Comparison of ENCODE assay signal across 23 cellular contexts in genomic region chrX:131826572-131826971, GRCh38.
DNase-seq lines count a peak whose midpoint lies in the region; ATAC-seq and TF ChIP-seq lines count a peak whose summit lies in the region.
"Had no signal": no experiment of that assay in that cellular context is flagged by ENCODE, and none has a peak within 500 bp of the region (broad histone marks: within the 10 kb centered on the region; RNA-seq: fewer than 3 reads in every experiment).

No MANE protein-coding gene starts in this region.

- H2BK20ac ChIP-seq in H9 (ENCODE audit: low read depth, low read length, poor library complexity, severe bottlenecking), result no peak overlapping the region

- no peak overlapping the region for H3K23ac ChIP-seq in H9 (ENCODE audit: insufficient read length, low read depth, low read length)

- H3K4me1 ChIP-seq in BLaER1 treated with 17β-estradiol and CSF1 and Interleukin-3, amounts not matched to agents 10 nM and 100 nM, result peaks cover 23 to 37% (median 30%) of the 10 kb centered on the region in 10 experiments
- H3K4me1 ChIP-seq in H9 (ENCODE audit: insufficient read depth, low read length), result peaks cover 9% of the 10 kb centered on the region; the same call in 1 of the 2 replicates
- H3K4me1 ChIP-seq in endodermal cell (ENCODE audit: control insufficient read depth, insufficient read depth, low read length), result peaks cover 2% of the 10 kb centered on the region

- no peak overlapping the region for H3K4ac ChIP-seq in H9 (ENCODE audit: low read depth, low read length)

- H3K36me3 Mint-ChIP-seq in H9 (ENCODE audit: insufficient read depth in 1 of 3, low read depth in 3 of 3), result peaks cover 62 to 70% (median 65%) of the 10 kb centered on the region in 3 experiments
- H3K36me3 Mint-ChIP-seq in endodermal cell (ENCODE audit: low read depth), result peaks cover 52% of the 10 kb centered on the region
- H3K36me3 Mint-ChIP-seq: CD8-positive, alpha-beta memory T cell; T-cell had no signal

- no peak overlapping the region for H4K8ac ChIP-seq in H9 (replicated peaks; ENCODE audit: insufficient read length, low read depth, low read length)

- H2AFZ ChIP-seq in H9 (ENCODE audit: low read length), result no peak overlapping the region
- H2AFZ ChIP-seq: PC-9 had no signal

- peak overlapping the region in 2 of 10 experiments; percentile 60 to 66; a peak in 2 of 20 replicates for H3K4me3 ChIP-seq in BLaER1 treated with 17β-estradiol and CSF1 and Interleukin-3, amounts not matched to agents 10 nM and 100 nM
- H3K4me3 ChIP-seq in NB4 (ENCODE audit: low read depth, low read length) (peak overlapping the region; percentile 97), endodermal cell (ENCODE audit: low read length) (peak overlapping the region; percentile 98), coronary artery (no peak overlapping the region)
- H3K4me3 ChIP-seq: PC-9 had no signal

- H3K9ac ChIP-seq in BLaER1 treated with 17β-estradiol and CSF1 and Interleukin-3, amounts not matched to agents 10 nM and 100 nM, result peak overlapping the region in 3 of 11 experiments; percentile 81 to 85 (median 85); a peak in 3 of 22 replicates
- H3K9ac ChIP-seq in H9 (ENCODE audit: extremely low read depth, insufficient read length, low read length) (peak overlapping the region; percentile 6), endodermal cell (ENCODE audit: extremely low read depth, low read length, poor library complexity, severe bottlenecking) (no peak overlapping the region)

- H2BK12ac ChIP-seq in H9 (ENCODE audit: insufficient read length, low read depth, low read length), result no peak overlapping the region

- ATAC-seq in GM18520 (IDR thresholded peaks at IDR 0.05; ENCODE audit: unreplicated experiment), result no peak
- ATAC-seq in HG02623 (IDR thresholded peaks at IDR 0.05; ENCODE audit: unreplicated experiment), result no peak
- ATAC-seq: HCT116, SK-N-SH treated with all-trans-retinoic acid at 6 μM for 48 hours, T-cell had no signal

- H3K4me3 Mint-ChIP-seq in H9 (peak overlapping the region; percentile 97 to 98; a peak in 4 of 5 replicates), endodermal cell (peak overlapping the region; percentile 92)
- H3K4me3 Mint-ChIP-seq: CD8-positive, alpha-beta memory T cell; T-cell had no signal

- H2AK5ac ChIP-seq in H9 (ENCODE audit: insufficient read length, low read length), result no peak overlapping the region

- no peak overlapping the region for H2BK120ac ChIP-seq in H9 (ENCODE audit: low read depth, low read length, poor library complexity, severe bottlenecking)

- H3K18ac ChIP-seq in H9 (ENCODE audit: insufficient read length, low read depth, low read length), result no peak overlapping the region

- DNase-seq in H9 (no peak), NB4 (ENCODE audit: low read depth) (no peak), endodermal cell (no peak), coronary artery (ENCODE audit: low spot score) (no peak), NK-92 (lab: John Stamatoyannopoulos, UW; ENCODE audit: unreplicated experiment) (no peak)
- DNase-seq: C1 segment of cervical spinal cord; CD8-positive, alpha-beta memory T cell; DND-41; KG1; NCI-H1048; NCI-H1436 treated with DMSO at 0.1 percent for 48 hours; NCI-H2029 treated with DMSO at 0.1 percent for 48 hours; NCI-H2171; NCI-H446 treated with DMSO at 0.1 percent for 48 hours; PC-9; SIG-M5; T-cell had no signal

- H3K36me3 ChIP-seq in BLaER1 treated with 17β-estradiol and CSF1 and Interleukin-3, amounts not matched to agents 10 nM and 100 nM, result peaks cover 0 to 52% (median 30%) of the 10 kb centered on the region in 11 experiments; a peak in 18 of 22 replicates
- H3K36me3 ChIP-seq in endodermal cell (ENCODE audit: control insufficient read depth, insufficient read depth, low read length), result peaks cover 49% of the 10 kb centered on the region

- H3K79me2 ChIP-seq in H9 (ENCODE audit: insufficient read depth, low read length), result peaks cover 55% of the 10 kb centered on the region

- H3K23me2 ChIP-seq in H9 (ENCODE audit: insufficient read length, low read depth, low read length, poor library complexity, severe bottlenecking), result peaks cover 13% of the 10 kb centered on the region

- H3K79me1 ChIP-seq in H9 (ENCODE audit: insufficient read depth, low read depth, low read length, poor library complexity, severe bottlenecking), result no peaks in the 10 kb centered on the region

- H3K4me2 ChIP-seq in BLaER1 treated with 17β-estradiol and CSF1 and Interleukin-3, amounts not matched to agents 10 nM and 100 nM, result peak overlapping the region in 9 of 11 experiments; percentile 72 to 96 (median 80); a peak in 17 of 22 replicates
- H3K4me2 ChIP-seq in H9 (ENCODE audit: insufficient read depth, insufficient read length, low read length), result peak overlapping the region; percentile 83
- H3K4me2 ChIP-seq: PC-9 had no signal

- peaks cover 34 to 36% of the 10 kb centered on the region in 2 experiments for H3K4me1 Mint-ChIP-seq in H9
- peaks cover 28% of the 10 kb centered on the region for H3K4me1 Mint-ChIP-seq in endodermal cell

- H3K27me3 Mint-ChIP-seq in H9 (ENCODE audit: low read depth) (no peaks in the 10 kb centered on the region), endodermal cell (ENCODE audit: insufficient read depth) (no peaks in the 10 kb centered on the region)
- H3K27me3 Mint-ChIP-seq: T-cell had no signal

- TF ChIP-seq CTCF in H9 (conservative IDR thresholded peaks at IDR 0.05), result no peak
- no peak for TF ChIP-seq CTCF in NB4 (IDR thresholded peaks at IDR 0.05; ENCODE audit: low read depth, low read length)
- no peak for TF ChIP-seq CTCF in endodermal cell (conservative IDR thresholded peaks at IDR 0.05)
- no peak for TF ChIP-seq CTCF in coronary artery (IDR thresholded peaks at IDR 0.05)

- H2BK5ac ChIP-seq in H9 (ENCODE audit: insufficient read length, low read length), result no peak overlapping the region

- no peak overlapping the region for H3K56ac ChIP-seq in H9 (ENCODE audit: insufficient read length, low read depth, low read length)

- H3K27ac ChIP-seq in BLaER1 treated with 17β-estradiol and CSF1 and Interleukin-3, amounts not matched to agents 10 nM and 100 nM, result no peak overlapping the region
- H3K27ac ChIP-seq in H9 (ENCODE audit: insufficient read length, low read depth, low read length), result no peak overlapping the region
- no peak overlapping the region for H3K27ac ChIP-seq in endodermal cell (ENCODE audit: low read depth, low read length)
- no peak overlapping the region for H3K27ac ChIP-seq in coronary artery
- H3K27ac ChIP-seq: PC-9, RWPE1 had no signal

- no peak for TF ChIP-seq POLR2A in NB4 (IDR thresholded peaks at IDR 0.05; ENCODE audit: extremely low read depth, insufficient read length)

- peak overlapping the region; percentile 12 to 93 (median 75); a peak in 3 of 7 replicates for H3K27ac Mint-ChIP-seq in H9
- no peak overlapping the region for H3K27ac Mint-ChIP-seq in endodermal cell
- H3K27ac Mint-ChIP-seq: CD8-positive, alpha-beta memory T cell; T-cell had no signal

- H4K91ac ChIP-seq in H9 (ENCODE audit: insufficient read length, low read depth, low read length), result no peak overlapping the region

- no peak overlapping the region for H3T11ph ChIP-seq in H9 (ENCODE audit: low read length)

- H3K9me3 Mint-ChIP-seq in H9, result peaks cover 4 to 5% of the 10 kb centered on the region in 2 experiments; a peak in 4 of 5 replicates
- no peaks in the 10 kb centered on the region for H3K9me3 Mint-ChIP-seq in endodermal cell
- H3K9me3 Mint-ChIP-seq: CD8-positive, alpha-beta memory T cell; T-cell had no signal

- H2BK15ac ChIP-seq in H9 (ENCODE audit: low read depth, low read length), result no peak overlapping the region

- H3K27me3 ChIP-seq in BLaER1 treated with 17β-estradiol and CSF1 and Interleukin-3, amounts not matched to agents 10 nM and 100 nM, result peaks cover 0 to 20% (median 13%) of the 10 kb centered on the region in 11 experiments; a peak in 18 of 22 replicates
- no peaks in the 10 kb centered on the region for H3K27me3 ChIP-seq in H9 (ENCODE audit: insufficient read depth, low read length)
- H3K27me3 ChIP-seq in endodermal cell (ENCODE audit: control insufficient read depth, insufficient read depth, low read length, poor library complexity, severe bottlenecking), result no peaks in the 10 kb centered on the region

- H3K14ac ChIP-seq in H9 (ENCODE audit: insufficient read depth, low read length), result no peak overlapping the region

- H4K5ac ChIP-seq in H9 (ENCODE audit: insufficient read length, low read depth, low read length), result no peak overlapping the region

- H4K20me1 ChIP-seq in BLaER1 treated with 17β-estradiol and CSF1 and Interleukin-3, amounts not matched to agents 10 nM and 100 nM, result peaks cover 0 to 63% (median 24%) of the 10 kb centered on the region in 11 experiments; a peak in 18 of 22 replicates
- no peaks in the 10 kb centered on the region for H4K20me1 ChIP-seq in H9 (ENCODE audit: control insufficient read depth, insufficient read depth, insufficient read length)

- H3K9me3 ChIP-seq in BLaER1 treated with 17β-estradiol and CSF1 and Interleukin-3, amounts not matched to agents 10 nM and 100 nM (replicated peaks in 1 of 11), result no peaks in the 10 kb centered on the region; a peak in 1 of 22 replicates
- H3K9me3 ChIP-seq in H9 (ENCODE audit: control insufficient read depth, low read depth, low read length) (no peaks in the 10 kb centered on the region), endodermal cell (ENCODE audit: control insufficient read depth, low read length) (peaks cover 4% of the 10 kb centered on the region)
